1 cellular context compared by ENCODE assay signal in the genomic region with DNA sequence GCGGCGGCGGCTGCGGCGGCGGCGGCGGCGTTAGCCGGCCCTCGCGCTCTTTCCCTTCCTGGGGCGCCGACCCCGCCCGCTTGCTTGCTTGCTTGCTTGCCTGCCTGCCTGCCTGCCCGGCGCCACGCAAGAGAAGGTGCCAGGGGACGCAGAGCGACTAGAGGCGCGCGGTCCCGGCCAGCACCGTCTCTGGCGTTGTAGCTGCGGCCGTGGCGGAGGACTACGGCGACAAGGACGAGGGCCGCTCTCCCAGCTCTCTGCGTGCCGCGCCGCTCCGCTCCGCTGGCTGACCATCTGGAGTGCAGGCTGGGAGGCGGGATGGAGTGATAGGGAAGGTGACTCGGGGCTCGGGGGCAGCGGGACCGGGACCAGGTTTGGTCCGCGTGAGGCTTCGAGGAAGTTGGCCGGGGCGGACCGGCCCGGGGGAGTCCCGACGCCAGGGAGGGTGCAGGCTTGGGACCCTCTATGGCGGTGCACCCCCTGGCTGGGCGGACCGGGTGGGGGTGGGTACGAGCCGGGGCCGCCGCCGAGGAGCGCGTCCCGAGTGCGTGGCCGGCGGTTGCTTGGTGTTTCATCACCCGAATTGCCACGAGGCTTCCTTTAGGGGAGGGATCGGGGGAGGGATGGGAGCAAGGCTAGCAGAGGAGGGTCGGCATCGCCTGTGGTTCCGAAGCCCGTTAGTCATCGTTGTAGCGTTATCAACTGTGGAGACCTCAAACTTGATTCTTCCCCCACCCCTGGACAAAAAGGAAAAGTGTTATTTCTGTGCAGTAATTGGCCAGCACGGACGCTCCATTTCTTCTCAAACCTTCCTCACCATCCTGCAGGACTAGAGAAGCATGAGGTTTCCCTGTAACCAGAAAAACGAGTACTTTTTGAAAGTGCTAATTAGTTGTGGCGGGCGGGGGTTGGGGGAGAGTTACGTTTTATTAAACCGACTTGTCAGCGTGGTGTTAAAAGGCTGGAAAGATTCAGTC.
TF ChIP-seq lines count a peak whose summit lies in the region.

No MANE protein-coding gene starts in this region.

TF ChIP-seq in K562, 482 proteins besides CTCF, POLR2A, EP300 and RAD21 (continued from another document and continues in another):
- TF ChIP-seq CXXC5 (CRISPR knock-in tag; IDR thresholded peaks at IDR 0.05) (peak; percentile 97), TRIM25 (IDR thresholded peaks at IDR 0.05; ENCODE audit: borderline replicate concordance) (no peak), GTF2A2 (tag; IDR thresholded peaks at IDR 0.05) (no peak; the same call in 1 of the 2 replicates), GTF2B (IDR thresholded peaks at IDR 0.05; ENCODE audit: extremely low read depth, insufficient read length) (no peak), ZNF408 (CRISPR knock-in tag; IDR thresholded peaks at IDR 0.05; ENCODE audit: low read depth) (no peak), MIER1 (IDR thresholded peaks at IDR 0.05; ENCODE audit: low read depth) (no peak), L3MBTL2 (IDR thresholded peaks at IDR 0.05) (peak; percentile 66), TRIM24 (IDR thresholded peaks at IDR 0.05) (peak; percentile 67 to 77; a peak in 3 of 4 replicates), SP1 (CRISPR knock-in tag; IDR thresholded peaks at IDR 0.05) (peak; percentile 66; the same call in 1 of the 2 replicates), NFIC (IDR thresholded peaks at IDR 0.05) (peak; percentile 31), NR2C2 (CRISPR knock-in tag; IDR thresholded peaks at IDR 0.05) (no peak; the same call in 1 of the 2 replicates), NR2C2 (tag; IDR thresholded peaks at IDR 0.05) (peak; percentile 87), BRD4 (IDR thresholded peaks at IDR 0.05) (peak; percentile 99), NRF1 (conservative IDR thresholded peaks at IDR 0.05 in 1 of 2, IDR thresholded peaks at IDR 0.05 in 1 of 2) (peak in 1 of 2 experiments; percentile 6; a peak in 2 of 4 replicates), YY1 (IDR thresholded peaks at IDR 0.05; ENCODE audit: borderline replicate concordance in 1 of 3, control insufficient read depth in 1 of 3, extremely low read depth in 1 of 3, insufficient read depth in 3 of 3, insufficient read length in 1 of 3, insufficient replicate concordance in 2 of 3, low read depth in 1 of 3, low read length in 2 of 3) (peak in 2 of 3 experiments; percentile 5 to 19), ZNF175 (CRISPR knock-in tag; IDR thresholded peaks at IDR 0.05; ENCODE audit: low read depth) (0 out of 2 replicates have a peak, but pooled peaks have one; percentile 19), HMGN3 (IDR thresholded peaks at IDR 0.05; ENCODE audit: borderline replicate concordance, extremely low read depth, insufficient read length, low read depth, low read length) (peak; percentile 69), MAZ (CRISPR knock-in tag; conservative IDR thresholded peaks at IDR 0.05 in 1 of 2, IDR thresholded peaks at IDR 0.05 in 1 of 2) (peak; percentile 56 to 88), OTX1 (CRISPR knock-in tag; IDR thresholded peaks at IDR 0.05) (0 out of 2 replicates have a peak, but pooled peaks have one; percentile 73), CBFB (CRISPR knock-in tag; IDR thresholded peaks at IDR 0.05) (peak; percentile 51; the same call in 1 of the 2 replicates), POLR2H (tag; IDR thresholded peaks at IDR 0.05; ENCODE audit: low read depth) (peak; percentile 92), POLR2B (IDR thresholded peaks at IDR 0.05; ENCODE audit: low read depth, partially characterized antibody) (peak; percentile 68), ZHX1 (conservative IDR thresholded peaks at IDR 0.05; ENCODE audit: low read length) (no peak), PRPF4 (IDR thresholded peaks at IDR 0.05; ENCODE audit: insufficient read depth, low read depth, low read length, poor library complexity, severe bottlenecking) (peak; percentile 95), BACH1 (tag; IDR thresholded peaks at IDR 0.05) (no peak; the same call in 1 of the 2 replicates), ZNF324 (CRISPR knock-in tag; IDR thresholded peaks at IDR 0.05) (0 out of 2 replicates have a peak, but pooled peaks have one; percentile 8), PPARD (CRISPR knock-in tag; IDR thresholded peaks at IDR 0.05) (no peak), BCOR (IDR thresholded peaks at IDR 0.05) (0 out of 2 replicates have a peak, but pooled peaks have one; percentile 20), MAFG (tag; conservative IDR thresholded peaks at IDR 0.05) (no peak), HOXB6 (CRISPR knock-in tag; IDR thresholded peaks at IDR 0.05; ENCODE audit: borderline replicate concordance) (no peak; the same call in 1 of the 2 replicates)
- TF ChIP-seq, protein P1, sequence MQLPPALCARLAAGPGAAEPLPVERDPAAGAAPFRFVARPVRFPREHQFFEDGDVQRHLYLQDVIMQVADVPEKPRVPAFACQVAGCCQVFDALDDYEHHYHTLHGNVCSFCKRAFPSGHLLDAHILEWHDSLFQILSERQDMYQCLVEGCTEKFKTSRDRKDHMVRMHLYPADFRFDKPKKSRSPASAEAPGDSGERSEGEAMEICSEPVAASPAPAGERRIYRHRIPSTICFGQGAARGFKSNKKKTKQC (CRISPR knock-in tag; IDR thresholded peaks at IDR 0.05) = peak; percentile 86; the same call in 1 of the 2 replicates
- TF ChIP-seq, protein P2, sequence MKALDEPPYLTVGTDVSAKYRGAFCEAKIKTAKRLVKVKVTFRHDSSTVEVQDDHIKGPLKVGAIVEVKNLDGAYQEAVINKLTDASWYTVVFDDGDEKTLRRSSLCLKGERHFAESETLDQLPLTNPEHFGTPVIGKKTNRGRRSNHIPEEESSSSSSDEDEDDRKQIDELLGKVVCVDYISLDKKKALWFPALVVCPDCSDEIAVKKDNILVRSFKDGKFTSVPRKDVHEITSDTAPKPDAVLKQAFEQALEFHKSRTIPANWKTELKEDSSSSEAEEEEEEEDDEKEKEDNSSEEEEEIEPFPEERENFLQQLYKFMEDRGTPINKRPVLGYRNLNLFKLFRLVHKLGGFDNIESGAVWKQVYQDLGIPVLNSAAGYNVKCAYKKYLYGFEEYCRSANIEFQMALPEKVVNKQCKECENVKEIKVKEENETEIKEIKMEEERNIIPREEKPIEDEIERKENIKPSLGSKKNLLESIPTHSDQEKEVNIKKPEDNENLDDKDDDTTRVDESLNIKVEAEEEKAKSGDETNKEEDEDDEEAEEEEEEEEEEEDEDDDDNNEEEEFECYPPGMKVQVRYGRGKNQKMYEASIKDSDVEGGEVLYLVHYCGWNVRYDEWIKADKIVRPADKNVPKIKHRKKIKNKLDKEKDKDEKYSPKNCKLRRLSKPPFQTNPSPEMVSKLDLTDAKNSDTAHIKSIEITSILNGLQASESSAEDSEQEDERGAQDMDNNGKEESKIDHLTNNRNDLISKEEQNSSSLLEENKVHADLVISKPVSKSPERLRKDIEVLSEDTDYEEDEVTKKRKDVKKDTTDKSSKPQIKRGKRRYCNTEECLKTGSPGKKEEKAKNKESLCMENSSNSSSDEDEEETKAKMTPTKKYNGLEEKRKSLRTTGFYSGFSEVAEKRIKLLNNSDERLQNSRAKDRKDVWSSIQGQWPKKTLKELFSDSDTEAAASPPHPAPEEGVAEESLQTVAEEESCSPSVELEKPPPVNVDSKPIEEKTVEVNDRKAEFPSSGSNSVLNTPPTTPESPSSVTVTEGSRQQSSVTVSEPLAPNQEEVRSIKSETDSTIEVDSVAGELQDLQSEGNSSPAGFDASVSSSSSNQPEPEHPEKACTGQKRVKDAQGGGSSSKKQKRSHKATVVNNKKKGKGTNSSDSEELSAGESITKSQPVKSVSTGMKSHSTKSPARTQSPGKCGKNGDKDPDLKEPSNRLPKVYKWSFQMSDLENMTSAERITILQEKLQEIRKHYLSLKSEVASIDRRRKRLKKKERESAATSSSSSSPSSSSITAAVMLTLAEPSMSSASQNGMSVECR (CRISPR knock-in tag; IDR thresholded peaks at IDR 0.05) = peak; percentile 89
- TF ChIP-seq, protein P3, sequence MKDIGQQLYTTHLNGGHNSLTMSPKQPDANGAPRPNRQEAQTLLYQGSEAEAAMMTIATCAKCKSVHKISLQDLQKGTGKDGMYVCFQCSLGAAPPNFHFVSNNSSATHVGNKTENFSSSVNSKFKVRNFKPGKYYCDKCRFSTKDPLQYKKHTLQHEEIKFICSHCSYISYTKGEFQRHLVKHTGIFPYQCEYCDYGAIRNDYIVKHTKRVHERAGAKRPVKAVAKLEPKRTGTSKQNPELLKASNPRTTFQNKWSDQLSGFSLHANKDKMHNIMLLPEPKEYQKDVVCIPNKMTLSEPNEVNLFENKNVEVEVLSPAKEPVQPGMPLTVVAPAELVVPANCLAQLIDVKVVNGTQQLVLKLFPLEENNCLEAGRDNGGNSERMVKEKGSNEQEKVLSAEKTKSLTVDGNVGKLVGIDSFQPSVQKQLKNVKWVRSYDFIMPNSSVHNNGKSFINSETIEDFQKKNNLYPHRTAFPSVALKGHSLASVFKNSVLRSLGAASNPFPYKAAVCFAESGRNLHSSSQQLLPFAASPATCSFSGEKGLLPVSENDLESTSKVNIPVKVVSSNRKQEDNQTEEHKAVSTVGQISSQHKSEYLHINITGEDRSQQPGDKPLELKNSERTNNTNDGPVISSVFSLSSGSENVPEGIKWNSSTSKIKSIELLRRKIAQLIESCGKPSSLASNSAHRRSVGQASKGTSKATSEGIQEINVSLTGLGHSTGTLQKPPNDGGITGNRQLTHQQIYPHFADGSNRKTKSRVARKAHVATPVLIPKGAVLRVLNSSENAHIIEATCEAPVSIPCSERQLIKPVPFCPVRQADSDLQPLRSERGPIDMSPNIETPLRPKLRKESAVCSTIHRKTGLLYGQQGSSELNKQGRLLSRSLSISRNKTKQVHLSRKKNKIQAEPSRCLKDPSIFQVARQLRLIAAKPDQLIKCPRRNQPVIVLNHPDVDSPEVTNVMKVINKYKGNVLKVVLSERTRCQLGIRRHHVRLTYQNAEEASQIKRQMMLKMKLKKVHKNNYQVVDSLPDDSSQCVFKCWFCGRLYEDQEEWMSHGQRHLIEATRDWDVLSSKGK (CRISPR knock-in tag; IDR thresholded peaks at IDR 0.05) = no peak
- TF ChIP-seq, protein P4, sequence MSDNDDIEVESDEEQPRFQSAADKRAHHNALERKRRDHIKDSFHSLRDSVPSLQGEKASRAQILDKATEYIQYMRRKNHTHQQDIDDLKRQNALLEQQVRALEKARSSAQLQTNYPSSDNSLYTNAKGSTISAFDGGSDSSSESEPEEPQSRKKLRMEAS (CRISPR knock-in tag; IDR thresholded peaks at IDR 0.05) = peak; percentile 93
- TF ChIP-seq, protein P5, sequence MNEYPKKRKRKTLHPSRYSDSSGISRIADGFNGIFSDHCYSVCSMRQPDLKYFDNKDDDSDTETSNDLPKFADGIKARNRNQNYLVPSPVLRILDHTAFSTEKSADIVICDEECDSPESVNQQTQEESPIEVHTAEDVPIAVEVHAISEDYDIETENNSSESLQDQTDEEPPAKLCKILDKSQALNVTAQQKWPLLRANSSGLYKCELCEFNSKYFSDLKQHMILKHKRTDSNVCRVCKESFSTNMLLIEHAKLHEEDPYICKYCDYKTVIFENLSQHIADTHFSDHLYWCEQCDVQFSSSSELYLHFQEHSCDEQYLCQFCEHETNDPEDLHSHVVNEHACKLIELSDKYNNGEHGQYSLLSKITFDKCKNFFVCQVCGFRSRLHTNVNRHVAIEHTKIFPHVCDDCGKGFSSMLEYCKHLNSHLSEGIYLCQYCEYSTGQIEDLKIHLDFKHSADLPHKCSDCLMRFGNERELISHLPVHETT (CRISPR knock-in tag; conservative IDR thresholded peaks at IDR 0.05 in 1 of 2, IDR thresholded peaks at IDR 0.05 in 1 of 2) = peak in 1 of 2 experiments; percentile 85; a peak in 2 of 4 replicates
- TF ChIP-seq, protein P6, sequence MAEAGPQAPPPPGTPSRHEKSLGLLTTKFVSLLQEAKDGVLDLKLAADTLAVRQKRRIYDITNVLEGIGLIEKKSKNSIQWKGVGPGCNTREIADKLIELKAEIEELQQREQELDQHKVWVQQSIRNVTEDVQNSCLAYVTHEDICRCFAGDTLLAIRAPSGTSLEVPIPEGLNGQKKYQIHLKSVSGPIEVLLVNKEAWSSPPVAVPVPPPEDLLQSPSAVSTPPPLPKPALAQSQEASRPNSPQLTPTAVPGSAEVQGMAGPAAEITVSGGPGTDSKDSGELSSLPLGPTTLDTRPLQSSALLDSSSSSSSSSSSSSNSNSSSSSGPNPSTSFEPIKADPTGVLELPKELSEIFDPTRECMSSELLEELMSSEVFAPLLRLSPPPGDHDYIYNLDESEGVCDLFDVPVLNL (CRISPR knock-in tag; IDR thresholded peaks at IDR 0.05; ENCODE audit: low read depth) = peak; percentile 29; the same call in 1 of the 2 replicates
